Comparison of ENCODE assay signal across 7 cellular contexts in genomic region chr10:46377651-46378050, GRCh38. TPM values are rescaled to one million over a fixed set of nuclear protein-coding genes. Genes with fewer than 3 reads are reported as not detected.
"Had no signal": no experiment of that assay in that cellular context is flagged by ENCODE, and none has a peak within 500 bp of the region (broad histone marks: within the 10 kb centered on the region; RNA-seq: fewer than 3 reads in every experiment).

No MANE protein-coding gene starts in this region.

RNA-seq across cellular contexts. Expression of gene ANXA8L1, which starts 2.1 kb away (rescaled TPM):
- total RNA-seq: activated B cell treated with CpG ODN at 0.5 μM for 24 hours; activated CD4-positive, alpha-beta memory T cell treated with anti-CD3 and anti-CD28 coated beads for 36 hours; activated CD8-positive, alpha-beta memory T cell treated with anti-CD3 and anti-CD28 coated beads for 36 hours; activated naive CD8-positive, alpha-beta T cell treated with anti-CD3 and anti-CD28 coated beads for 36 hours; activated T-helper 2 cell treated with anti-CD3 and anti-CD28 coated beads, Interferon-gamma antibody, Interleukin-2, Interleukin-4, amounts not matched to agents 10 μg/mL and 5 μg/mL and 100 μg/mL, durations not matched to agents 14 hours and 24 hours and 36 hours; K562; T-cell had no signal
- polyA plus RNA-seq: K562 had no signal
